Comparison of ENCODE assay signal across 26 cellular contexts in the genomic region with DNA sequence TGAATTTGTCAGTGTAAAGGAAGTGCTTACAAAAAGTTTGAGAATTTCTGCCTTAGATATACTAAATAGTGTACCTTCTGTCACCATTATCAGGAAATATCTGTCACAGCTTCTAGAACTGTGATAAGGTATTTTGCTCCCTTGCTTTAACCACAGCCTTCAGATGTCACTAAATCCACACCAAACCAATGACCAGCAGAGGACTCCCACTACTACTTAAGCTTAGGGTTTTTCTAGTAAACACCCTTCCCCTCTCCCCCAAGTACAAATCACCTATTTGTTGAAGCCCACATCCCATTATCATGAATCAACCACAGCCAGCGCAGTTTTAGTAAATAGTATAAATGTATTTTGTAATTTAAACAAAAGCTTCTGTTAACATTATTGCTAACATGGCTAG. TPM values are rescaled to one million over a fixed set of nuclear protein-coding genes. Genes with fewer than 3 reads are reported as not detected.
"Had no signal": no experiment of that assay in that cellular context is flagged by ENCODE, and none has a peak within 500 bp of the region (broad histone marks: within the 10 kb centered on the region; RNA-seq: fewer than 3 reads in every experiment).

No MANE protein-coding gene starts in this region.

- H3K9me3 ChIP-seq: heart right ventricle, mucosa of descending colon, sigmoid colon, transverse colon had no signal

- H3K27me3 Mint-ChIP-seq: activated B cell treated with CpG ODN at 0.5 μM for 24 hours; stimulated activated naive B cell treated with anti-CD40 and anti-IgM and Interleukin-4, amounts not matched to agents 10 μg/mL and 1 μg/mL and 100 μg/mL, for 72 hours had no signal

- DNase-seq: activated B cell treated with CpG ODN at 0.5 μM for 24 hours; activated CD4-positive, alpha-beta T cell treated with anti-CD3 and anti-CD28 coated beads for 36 hours; activated CD4-positive, alpha-beta T cell treated with anti-CD3 and anti-CD28 coated beads, Interleukin-2, amount 50 U/mL, for 4 hours; activated gamma-delta T cell treated with Interleukin-2 at 50 U/mL for 16 hours; activated naive CD8-positive, alpha-beta T cell treated with anti-CD3 and anti-CD28 coated beads, Interleukin-2, amount 10 ng/mL, durations not matched to agents 7 days and 5 days; amygdala; effector CD4-positive, alpha-beta T cell; foreskin fibroblast; heart right ventricle; islet precursor cell; left colon; mesendoderm; mucosa of descending colon; occipital lobe; posterior cingulate gyrus; sigmoid colon; stimulated activated CD4-positive, alpha-beta T cell treated with anti-CD3 and anti-CD28 coated beads, Interleukin-15, amount 100 ng/mL, for 24 hours; stimulated activated CD8-positive, alpha-beta memory T cell treated with anti-CD3 and anti-CD28 coated beads, Interleukin-4, amount 100 ng/mL, for 48 hours; stimulated activated naive B cell treated with anti-CD40 and anti-IgM and Interleukin-4, amounts not matched to agents 10 μg/mL and 1 μg/mL and 100 μg/mL, for 72 hours; transverse colon had no signal

- H3K4me3 Mint-ChIP-seq: activated B cell treated with CpG ODN at 0.5 μM for 24 hours; activated CD4-positive, alpha-beta T cell treated with anti-CD3 and anti-CD28 coated beads for 36 hours; activated naive CD8-positive, alpha-beta T cell treated with anti-CD3 and anti-CD28 coated beads, Interleukin-2, amount 10 ng/mL, durations not matched to agents 7 days and 5 days; stimulated activated naive B cell treated with anti-CD40 and anti-IgM and Interleukin-4, amounts not matched to agents 10 μg/mL and 1 μg/mL and 100 μg/mL, for 72 hours had no signal

- H3K27ac ChIP-seq: heart right ventricle, transverse colon had no signal

- H3K4me1 ChIP-seq: transverse colon had no signal

- H3K9me3 Mint-ChIP-seq: activated B cell treated with CpG ODN at 0.5 μM for 24 hours; activated naive CD8-positive, alpha-beta T cell treated with anti-CD3 and anti-CD28 coated beads, Interleukin-2, amount 10 ng/mL, durations not matched to agents 7 days and 5 days; stimulated activated naive B cell treated with anti-CD40 and anti-IgM and Interleukin-4, amounts not matched to agents 10 μg/mL and 1 μg/mL and 100 μg/mL, for 72 hours had no signal

- H3K27me3 ChIP-seq: heart right ventricle, sigmoid colon, transverse colon had no signal

- H3K4me1 Mint-ChIP-seq: activated B cell treated with CpG ODN at 0.5 μM for 24 hours had no signal

- H3K27ac Mint-ChIP-seq: activated B cell treated with CpG ODN at 0.5 μM for 24 hours; activated CD4-positive, alpha-beta T cell treated with anti-CD3 and anti-CD28 coated beads for 36 hours; activated naive CD8-positive, alpha-beta T cell treated with anti-CD3 and anti-CD28 coated beads, Interleukin-2, amount 10 ng/mL, durations not matched to agents 7 days and 5 days; stimulated activated naive B cell treated with anti-CD40 and anti-IgM and Interleukin-4, amounts not matched to agents 10 μg/mL and 1 μg/mL and 100 μg/mL, for 72 hours had no signal

- H3K4me3 ChIP-seq: heart right ventricle, mucosa of descending colon, sigmoid colon, smooth muscle cell, transverse colon had no signal

- ATAC-seq: activated CD4-positive, alpha-beta T cell treated with anti-CD3 and anti-CD28 coated beads for 36 hours; heart right ventricle; left colon; mucosa of descending colon had no signal

RNA-seq across cellular contexts. Expression of a gene that starts 8.6 kb away (rescaled TPM):
- total RNA-seq: activated B cell treated with CpG ODN at 0.5 μM for 24 hours; T-helper 2 cell treated with Interferon-gamma antibody and Interleukin-4, amounts not matched to agents 100 ng/mL and 5 ng/mL, for 36 hours had no signal

RNA-seq across cellular contexts. Expression of a gene that starts 51.5 kb away (rescaled TPM):
- total RNA-seq: activated B cell treated with CpG ODN at 0.5 μM for 24 hours; activated naive CD8-positive, alpha-beta T cell treated with anti-CD3 and anti-CD28 coated beads, Interleukin-2, amount 10 ng/mL, durations not matched to agents 7 days and 5 days; bronchial epithelial cell; chondrocyte; fibroblast of lung; left colon; renal cortical epithelial cell; smooth muscle cell; T-helper 2 cell treated with Interferon-gamma antibody and Interleukin-4, amounts not matched to agents 100 ng/mL and 5 ng/mL, for 36 hours; transverse colon had no signal
